Comparison of ENCODE assay signal across 8 cellular contexts in genomic region chr12:53378705-53379388, GRCh38. TPM values are rescaled to one million over a fixed set of nuclear protein-coding genes. Genes with fewer than 3 reads are reported as not detected.
DNase-seq lines count a peak whose midpoint lies in the region; ATAC-seq and TF ChIP-seq lines count a peak whose summit lies in the region.

No MANE protein-coding gene starts in this region.

- DNase-seq in AG10803 (ENCODE audit: low read depth) (no peak), ascending aorta (ENCODE audit: low spot score in 2 of 2) (no peak), lower lobe of right lung (peak; percentile 6), cortex of kidney (lab: John Stamatoyannopoulos, UW) (no peak), HPDE6-E6E7 (ENCODE audit: extremely low spot score) (no peak)

- peaks cover 26% of the 10 kb centered on the region for H3K4me1 ChIP-seq in HUES48 (ENCODE audit: control insufficient read depth, insufficient read depth, low read length)
- H3K4me1 ChIP-seq in ascending aorta: peaks cover 18 to 30% of the 10 kb centered on the region in 2 donors
- peaks cover 41% of the 10 kb centered on the region for H3K4me1 ChIP-seq in lower lobe of right lung

- TF ChIP-seq CTCF in AG10803 (conservative IDR thresholded peaks at IDR 0.05; ENCODE audit: low read length) (no peak), ascending aorta (IDR thresholded peaks at IDR 0.05) (no peak), lower lobe of right lung (IDR thresholded peaks at IDR 0.05) (no peak)

- H3K27ac ChIP-seq in HUES48 (ENCODE audit: low read depth, low read length) (peak overlapping the region; percentile 99), ascending aorta (peak overlapping the region; percentile 85 to 91), lower lobe of right lung (peak overlapping the region; percentile 96)

- H3K4me3 ChIP-seq in AG10803 (ENCODE audit: low read length) (peak overlapping the region; percentile 75), HUES48 (ENCODE audit: low read depth, low read length) (peak overlapping the region; percentile 71), ascending aorta (peak overlapping the region; percentile 55 to 70), lower lobe of right lung (peak overlapping the region; percentile 65)

- intact Hi-C loops in ascending aorta (cut with DNase I): loop anchor here (2.0 kb wide), 2 partner anchors 54 to 122 kb away; partner anchors contain the start of gene TARBP2
- intact Hi-C loops in lower lobe of right lung (cut with DNase I): no loop called here

- H3K36me3 ChIP-seq in HUES48 (ENCODE audit: control insufficient read depth, insufficient read depth, low read length) (peaks cover 23% of the 10 kb centered on the region), ascending aorta (peaks cover 20 to 21% of the 10 kb centered on the region in 2 donors), lower lobe of right lung (peaks cover 28% of the 10 kb centered on the region)

- H3K27me3 ChIP-seq in HUES48 (ENCODE audit: control insufficient read depth, insufficient read depth, low read length) (no peaks in the 10 kb centered on the region), ascending aorta (no peaks in the 10 kb centered on the region), lower lobe of right lung (ENCODE audit: low read depth) (no peaks in the 10 kb centered on the region)

- ATAC-seq in lower lobe of right lung (no peak), HG03571 (IDR thresholded peaks at IDR 0.05; ENCODE audit: unreplicated experiment) (no peak), GM19395 (IDR thresholded peaks at IDR 0.05; ENCODE audit: unreplicated experiment) (no peak)

- H3K9me3 ChIP-seq in HUES48 (ENCODE audit: control insufficient read depth, insufficient read depth, low read length): no peaks in the 10 kb centered on the region; the same call in 1 of the 2 replicates
- no peaks in the 10 kb centered on the region for H3K9me3 ChIP-seq in ascending aorta
- no peaks in the 10 kb centered on the region for H3K9me3 ChIP-seq in lower lobe of right lung

- peak overlapping the region; percentile 87 for H3K9ac ChIP-seq in HUES48 (ENCODE audit: low read depth, low read length)

RNA-seq across cellular contexts. Expression of gene SP1, which starts 1.1 kb away (rescaled TPM):
- total RNA-seq in ascending aorta (49.0 TPM), lower lobe of right lung (91.1 TPM)

RNA-seq across cellular contexts. Expression of gene SP7, which starts 42.7 kb away (rescaled TPM):
- total RNA-seq in ascending aorta: not detected
- total RNA-seq in lower lobe of right lung: not detected

RNA-seq across cellular contexts. Expression of gene AMHR2, which starts 44.8 kb away (rescaled TPM):
- total RNA-seq in ascending aorta (not detected), lower lobe of right lung (1.2 TPM)

RNA-seq across cellular contexts. Expression of gene AAAS, which starts 57.4 kb away (rescaled TPM):
- total RNA-seq in ascending aorta (21.2 TPM), lower lobe of right lung (45.2 TPM)
